18 cellular contexts compared by ENCODE assay signal in genomic region chr1:155900161-155900560, GRCh38. TPM values are rescaled to one million over a fixed set of nuclear protein-coding genes. Genes with fewer than 3 reads are reported as not detected.
DNase-seq lines count a peak whose midpoint lies in the region; ATAC-seq, FAIRE-seq and TF ChIP-seq lines count a peak whose summit lies in the region.
"Had no signal": no experiment of that assay in that cellular context is flagged by ENCODE, and none has a peak within 500 bp of the region (broad histone marks: within the 10 kb centered on the region; RNA-seq: fewer than 3 reads in every experiment).

No MANE protein-coding gene starts in this region.

- POLR2A ChIA-PET in K562 (lab: Yijun Ruan, JAX) = interaction anchor here (1.2 to 2.0 kb wide), 3 partner anchors 10 to 57 kb away, joined by 3 to 5 read pairs (median 5); no protein-coding TSS in a partner anchor

- H3K79me2 ChIP-seq in K562 (ENCODE audit: control insufficient read depth, insufficient read depth, low read length) (no peaks in the 10 kb centered on the region), osteoblast (ENCODE audit: insufficient read depth, low read length) (peaks cover 22% of the 10 kb centered on the region)

- H3K4me2 ChIP-seq in K562 (ENCODE audit: insufficient read depth, low read length) (no peak overlapping the region), osteoblast (ENCODE audit: insufficient read depth, low read length) (no peak overlapping the region)
- H3K4me2 ChIP-seq: BLaER1 had no signal

- H3K9me3 ChIP-seq in T-helper 17 cell (ENCODE audit: control insufficient read depth, low read length, poor library complexity, severe bottlenecking) = no peaks in the 10 kb centered on the region
- no peaks in the 10 kb centered on the region for H3K9me3 ChIP-seq in K562 (replicated peaks; ENCODE audit: control insufficient read depth, insufficient read depth, low read depth, low read length)
- no peaks in the 10 kb centered on the region for H3K9me3 ChIP-seq in osteoblast (ENCODE audit: low read depth, low read length)
- H3K9me3 ChIP-seq in esophagus squamous epithelium = no peaks in the 10 kb centered on the region
- H3K9me3 ChIP-seq: BLaER1 had no signal

- no peak for ATAC-seq in T-helper 17 cell
- peak; percentile 93 for ATAC-seq in K562
- ATAC-seq: HepG2 had no signal

- intact Hi-C loops in activated CD4-positive, alpha-beta T cell treated with anti-CD3 and anti-CD28 coated beads, Interleukin-2, amount 10 ng/mL, durations not matched to agents 24 days and 14 days (cut with micrococcal nuclease) = no loop called here
- intact Hi-C loops in K562 (cut with micrococcal nuclease) = no loop called here
- intact Hi-C loops in esophagus squamous epithelium (cut with DNase I) = no loop called here

- no peak overlapping the region for H2AFZ ChIP-seq in K562 (ENCODE audit: low read depth, low read length)
- H2AFZ ChIP-seq in osteoblast (ENCODE audit: low read length) = no peak overlapping the region

- TSS peak; percentile 27 for BruUV-seq in K562 (replicated peaks; lab: Mats Ljungman, UMichigan)

- TF ChIP-seq RAD21 in K562 (CRISPR knock-in tag; conservative IDR thresholded peaks at IDR 0.05 in 1 of 2, IDR thresholded peaks at IDR 0.05 in 1 of 2) = no peak

- CTCF ChIA-PET in K562 (lab: Yijun Ruan, JAX; ENCODE audit: low intra/inter-chr PET ratio) = no interaction called here

- H3K9ac ChIP-seq in K562 (ENCODE audit: insufficient read depth in 1 of 2, low read depth in 2 of 2, low read length in 2 of 2) = no peak overlapping the region
- H3K9ac ChIP-seq: BLaER1 had no signal

- TF ChIP-seq CTCF in K562 (IDR thresholded peaks at IDR 0.05 in 2 of 3, conservative IDR thresholded peaks at IDR 0.05 in 1 of 3; ENCODE audit: insufficient read depth in 2 of 3, low read depth in 1 of 3, low read length in 3 of 3) (no peak), osteoblast (IDR thresholded peaks at IDR 0.05; ENCODE audit: extremely low read depth, low read depth, low read length) (no peak), esophagus squamous epithelium (IDR thresholded peaks at IDR 0.05) (no peak)

- H3K27ac Mint-ChIP-seq in activated CD4-positive, alpha-beta T cell treated with anti-CD3 and anti-CD28 coated beads, Interleukin-2, amount 10 ng/mL, durations not matched to agents 24 days and 14 days = peak overlapping the region; percentile 1
- H3K27ac Mint-ChIP-seq in T-helper 17 cell = peak overlapping the region; percentile 34
- H3K27ac Mint-ChIP-seq: HFFc6 had no signal

- in situ Hi-C loops in K562 (cut with MboI) = no loop called here

- TF ChIP-seq POLR2A in K562 (conservative IDR thresholded peaks at IDR 0.05) (no peak), esophagus squamous epithelium (IDR thresholded peaks at IDR 0.05) (no peak)

- H3K4me3 ChIP-seq in K562 (no peak overlapping the region), osteoblast (ENCODE audit: insufficient read depth, low read length) (no peak overlapping the region), esophagus squamous epithelium (no peak overlapping the region)
- H3K4me3 ChIP-seq: BLaER1 had no signal

- peaks cover 2% of the 10 kb centered on the region for H3K4me1 Mint-ChIP-seq in activated CD4-positive, alpha-beta T cell treated with anti-CD3 and anti-CD28 coated beads, Interleukin-2, amount 10 ng/mL, durations not matched to agents 24 days and 14 days
- H3K4me1 Mint-ChIP-seq in T-helper 17 cell = peaks cover 6% of the 10 kb centered on the region

- no peaks in the 10 kb centered on the region for H3K9me3 Mint-ChIP-seq in activated CD4-positive, alpha-beta T cell treated with anti-CD3 and anti-CD28 coated beads, Interleukin-2, amount 10 ng/mL, durations not matched to agents 24 days and 14 days
- H3K9me3 Mint-ChIP-seq: CD8-positive, alpha-beta memory T cell; HFFc6 had no signal

- H3K27me3 ChIP-seq in K562 (ENCODE audit: control insufficient read depth in 2 of 2, insufficient read depth in 2 of 2, low read length in 2 of 2) (no peaks in the 10 kb centered on the region), osteoblast (ENCODE audit: insufficient read depth, low read length) (no peaks in the 10 kb centered on the region), esophagus squamous epithelium (no peaks in the 10 kb centered on the region)
- H3K27me3 ChIP-seq: BLaER1 had no signal

- H3K4me3 Mint-ChIP-seq in activated CD4-positive, alpha-beta T cell treated with anti-CD3 and anti-CD28 coated beads, Interleukin-2, amount 10 ng/mL, durations not matched to agents 24 days and 14 days = no peak overlapping the region
- no peak overlapping the region for H3K4me3 Mint-ChIP-seq in T-helper 17 cell
- H3K4me3 Mint-ChIP-seq: CD8-positive, alpha-beta memory T cell; HFFc6 had no signal

- DNase-seq in activated CD4-positive, alpha-beta T cell treated with anti-CD3 and anti-CD28 coated beads, Interleukin-2, amount 10 ng/mL, durations not matched to agents 24 days and 14 days = no peak
- no peak for DNase-seq in activated CD4-positive, alpha-beta T cell treated with anti-CD3 and anti-CD28 coated beads for 1 hour
- DNase-seq in T-helper 17 cell = no peak
- DNase-seq in K562 (ENCODE audit: extremely low read depth in 1 of 4, low spot score in 3 of 4) = peak in 3 of 4 experiments; percentile 35 to 74 (median 61)
- DNase-seq in osteoblast (ENCODE audit: insufficient read length, low spot score, missing footprints) = peak; percentile 13
- DNase-seq in NCI-H187 (lab: John Stamatoyannopoulos, UW) = no peak
- no peak for DNase-seq in esophagus squamous epithelium (lab: John Stamatoyannopoulos, UW)
- DNase-seq: AML-193; CD8-positive, alpha-beta memory T cell; DMS 273 treated with DMSO at 0.1 percent for 48 hours; HCEC 1CT; HFFc6 had no signal

- WGBS in K562 (ENCODE audit: insufficient coverage, low coverage, missing lambda C conversion rate) = 21% methylated on average over 4 of the region's 4 CpGs
- 85 to 95% methylated on average over 4 of the region's 4 CpGs for WGBS in esophagus squamous epithelium, 2 donors

- H3K27ac ChIP-seq in K562 (ENCODE audit: extremely low read depth, low read depth, low read length) (peak overlapping the region; percentile 28; the same call in 1 of the 3 replicates), osteoblast (ENCODE audit: low read depth, low read length) (no peak overlapping the region), esophagus squamous epithelium (no peak overlapping the region)
- H3K27ac ChIP-seq: 22Rv1, BLaER1 had no signal

- no peaks in the 10 kb centered on the region for H3K27me3 Mint-ChIP-seq in activated CD4-positive, alpha-beta T cell treated with anti-CD3 and anti-CD28 coated beads, Interleukin-2, amount 10 ng/mL, durations not matched to agents 24 days and 14 days
- H3K27me3 Mint-ChIP-seq in T-helper 17 cell = no peaks in the 10 kb centered on the region
- H3K27me3 Mint-ChIP-seq: CD8-positive, alpha-beta memory T cell had no signal

- H3K4me1 ChIP-seq in K562 (replicated peaks in 1 of 2; ENCODE audit: control insufficient read depth in 2 of 2, insufficient read depth in 2 of 2, low read length in 2 of 2) (peaks cover 3 to 13% of the 10 kb centered on the region in 2 experiments; a peak in 3 of 5 replicates), osteoblast (ENCODE audit: insufficient read depth, low read length) (no peaks in the 10 kb centered on the region), esophagus squamous epithelium (no peaks in the 10 kb centered on the region)
- H3K4me1 ChIP-seq: BLaER1 had no signal

- TF ChIP-seq EP300 in K562 (IDR thresholded peaks at IDR 0.05; ENCODE audit: low read length) = peak; percentile 70; the same call in 1 of the 2 replicates

- H4K20me1 ChIP-seq in K562 (replicated peaks; ENCODE audit: control insufficient read depth, insufficient read depth, low read length) = no peaks in the 10 kb centered on the region
- H4K20me1 ChIP-seq in osteoblast (ENCODE audit: insufficient read depth, low read length) = no peaks in the 10 kb centered on the region

- peak; percentile 82 for FAIRE-seq in K562 (lab: Jason Lieb, UNC)
- FAIRE-seq: HepG2, HTR-8/SVneo had no signal

- H3K36me3 ChIP-seq in K562 (ENCODE audit: control insufficient read depth, insufficient read depth, low read length) (peaks cover 75% of the 10 kb centered on the region), osteoblast (ENCODE audit: insufficient read depth, low read length) (peaks cover 69% of the 10 kb centered on the region), esophagus squamous epithelium (peaks cover 35 to 100% (median 62%) of the 10 kb centered on the region in 3 donors)

- no peaks in the 10 kb centered on the region for H3K9me1 ChIP-seq in K562 (ENCODE audit: control insufficient read depth, insufficient read depth, low read length)

- H3K36me3 Mint-ChIP-seq in activated CD4-positive, alpha-beta T cell treated with anti-CD3 and anti-CD28 coated beads, Interleukin-2, amount 10 ng/mL, durations not matched to agents 24 days and 14 days (ENCODE audit: low read depth) = peaks cover 47% of the 10 kb centered on the region
- H3K36me3 Mint-ChIP-seq in T-helper 17 cell (ENCODE audit: low read depth) = peaks cover 3% of the 10 kb centered on the region

RNA-seq across cellular contexts. Expression of gene RIT1, which starts 11.0 kb away (rescaled TPM):
- total RNA-seq in activated CD4-positive, alpha-beta T cell treated with anti-CD3 and anti-CD28 coated beads, Interleukin-2, amount 10 ng/mL, durations not matched to agents 24 days and 14 days = 17.9 and 21.7 TPM in 2 replicates
- 10 to 100 TPM; 47.8 to 64.6 TPM for total RNA-seq in T-helper 17 cell
- total RNA-seq in K562 (2011; cell fraction: chromatin; rRNA removed; ENCODE audit: low replicate concordance) = 32.5 and 66.4 TPM in 2 replicates
- 13.3 and 18.2 TPM in 2 replicates for total RNA-seq in K562 (2011; cell fraction: nucleolus; rRNA removed)
- 42.4 and 55.2 TPM in 2 replicates for total RNA-seq in K562 (2011; cell fraction: nucleoplasm; rRNA removed)
- total RNA-seq in K562 (2014; rRNA removed) = 13.5 and 15.8 TPM in 2 replicates
- 24.9 and 28.8 TPM in 2 replicates for total RNA-seq in K562 (2014; rRNA removed; fragmentation: Illumina TruSeq; extraction: Trizol)
- 18.7 and 20.0 TPM in 2 replicates for total RNA-seq in K562 (2015; rRNA removed; fragmentation: Illumina TruSeq; extraction: Trizol)
- total RNA-seq in K562 (2021) = 22.9 and 23.1 TPM in 2 replicates
- 41.7 and 57.6 TPM in 2 replicates for polyA plus RNA-seq in K562 (2011; rRNA removed)
- polyA plus RNA-seq in K562 (2011; cell fraction: cytosol; rRNA removed) = 28.1 and 47.4 TPM in 2 replicates
- polyA plus RNA-seq in K562 (2011; cell fraction: nucleus; rRNA removed) = 18.1 and 27.5 TPM in 2 replicates
- 18.3 and 23.8 TPM in 2 replicates for polyA plus RNA-seq in K562 (2012)
- 20.8 and 21.2 TPM in 2 replicates for polyA plus RNA-seq in K562 (2014; fragmentation: Illumina TruSeq; extraction: Trizol)
- 10 to 100 TPM; 53.7 to 57.1 TPM for polyA plus RNA-seq in K562 (2014; fragmentation: Nextera tagmentation; extraction: Ambion mirVana)
- polyA plus RNA-seq in K562 (2014; rRNA removed) = 19.3 and 20.4 TPM in 2 replicates
- 56.7 and 64.0 TPM in 2 replicates for polyA minus RNA-seq in K562 (2011; rRNA and poly(A)+ RNA removed)
- polyA minus RNA-seq in K562 (2011; cell fraction: cytosol; rRNA and poly(A)+ RNA removed) = 13.1 and 20.2 TPM in 2 replicates
- 6.7 and 13.2 TPM in 2 replicates for polyA minus RNA-seq in K562 (2011; cell fraction: nucleus; rRNA and poly(A)+ RNA removed)
- total RNA-seq in osteoblast = 36.9 and 39.5 TPM in 2 replicates
- 10 to 100 TPM; 35.3 to 55.4 (median 42.6) TPM for total RNA-seq in esophagus squamous epithelium

RNA-seq across cellular contexts. Expression of gene KHDC4, which starts 34.1 kb away (rescaled TPM):
- total RNA-seq in activated CD4-positive, alpha-beta T cell treated with anti-CD3 and anti-CD28 coated beads, Interleukin-2, amount 10 ng/mL, durations not matched to agents 24 days and 14 days = 82.9 and 92.2 TPM in 2 replicates
- total RNA-seq in T-helper 17 cell = 10 to 100 TPM; 59.9 to 63.1 TPM
- total RNA-seq in K562 (2011; cell fraction: chromatin; rRNA removed; ENCODE audit: low replicate concordance) = 514 and 559 TPM in 2 replicates
- 287 and 289 TPM in 2 replicates for total RNA-seq in K562 (2011; cell fraction: nucleolus; rRNA removed)
- 287 and 343 TPM in 2 replicates for total RNA-seq in K562 (2011; cell fraction: nucleoplasm; rRNA removed)
- total RNA-seq in K562 (2014; rRNA removed) = 65.6 and 72.9 TPM in 2 replicates
- 65.2 and 75.1 TPM in 2 replicates for total RNA-seq in K562 (2014; rRNA removed; fragmentation: Illumina TruSeq; extraction: Trizol)
- total RNA-seq in K562 (2015; rRNA removed; fragmentation: Illumina TruSeq; extraction: Trizol) = 75.3 and 77.3 TPM in 2 replicates
- 62.9 and 64.9 TPM in 2 replicates for total RNA-seq in K562 (2021)
- polyA plus RNA-seq in K562 (2011; rRNA removed) = 185 and 202 TPM in 2 replicates
- polyA plus RNA-seq in K562 (2011; cell fraction: cytosol; rRNA removed) = 110 and 164 TPM in 2 replicates
- 419 and 448 TPM in 2 replicates for polyA plus RNA-seq in K562 (2011; cell fraction: nucleus; rRNA removed)
- 38.0 and 62.2 TPM in 2 replicates for polyA plus RNA-seq in K562 (2012)
- 61.5 and 78.8 TPM in 2 replicates for polyA plus RNA-seq in K562 (2014; fragmentation: Illumina TruSeq; extraction: Trizol)
- polyA plus RNA-seq in K562 (2014; fragmentation: Nextera tagmentation; extraction: Ambion mirVana) = 10 to 100 TPM; 12.1 to 14.4 TPM
- 127 and 132 TPM in 2 replicates for polyA plus RNA-seq in K562 (2014; rRNA removed)
- 193 and 248 TPM in 2 replicates for polyA minus RNA-seq in K562 (2011; rRNA and poly(A)+ RNA removed)
- 69.5 and 86.4 TPM in 2 replicates for polyA minus RNA-seq in K562 (2011; cell fraction: cytosol; rRNA and poly(A)+ RNA removed)
- polyA minus RNA-seq in K562 (2011; cell fraction: nucleus; rRNA and poly(A)+ RNA removed) = 101 and 173 TPM in 2 replicates
- 32.7 and 37.3 TPM in 2 replicates for total RNA-seq in osteoblast
- 10 to 100 TPM; 12.4 to 48.1 (median 33.9) TPM for total RNA-seq in esophagus squamous epithelium

RNA-seq across cellular contexts. Expression of gene SYT11, which starts 40.8 kb away (rescaled TPM):
- total RNA-seq in activated CD4-positive, alpha-beta T cell treated with anti-CD3 and anti-CD28 coated beads, Interleukin-2, amount 10 ng/mL, durations not matched to agents 24 days and 14 days = 17.8 and 18.5 TPM in 2 replicates
- 10 to 100 TPM; 27.0 to 30.2 TPM for total RNA-seq in T-helper 17 cell
- total RNA-seq in K562 (2011; cell fraction: chromatin; rRNA removed; ENCODE audit: low replicate concordance) = 0.25 and 0.39 TPM in 2 replicates
- 0.39 and 0.67 TPM in 2 replicates for total RNA-seq in K562 (2011; cell fraction: nucleolus; rRNA removed)
- 0.81 and 0.84 TPM in 2 replicates for total RNA-seq in K562 (2011; cell fraction: nucleoplasm; rRNA removed)
- total RNA-seq in K562 (2014; rRNA removed) = 0.05 and 0.12 TPM in 2 replicates
- 0.07 and 0.13 TPM in 2 replicates for total RNA-seq in K562 (2014; rRNA removed; fragmentation: Illumina TruSeq; extraction: Trizol)
- total RNA-seq in K562 (2015; rRNA removed; fragmentation: Illumina TruSeq; extraction: Trizol) = 0.11 TPM in 2 replicates
- total RNA-seq in K562 (2021) = 0.18 and 0.20 TPM in 2 replicates
- polyA plus RNA-seq in K562 (2011; rRNA removed) = 0.17 and 0.26 TPM in 2 replicates
- 0.16 and 0.24 TPM in 2 replicates for polyA plus RNA-seq in K562 (2011; cell fraction: cytosol; rRNA removed)
- 0.09 and 0.13 TPM in 2 replicates for polyA plus RNA-seq in K562 (2011; cell fraction: nucleus; rRNA removed)
- 0.07 and 0.17 TPM in 2 replicates for polyA plus RNA-seq in K562 (2012)
- 0.13 and 0.19 TPM in 2 replicates for polyA plus RNA-seq in K562 (2014; fragmentation: Illumina TruSeq; extraction: Trizol)
- under 1 TPM; 0.08 to 0.11 TPM for polyA plus RNA-seq in K562 (2014; fragmentation: Nextera tagmentation; extraction: Ambion mirVana)
- 0.05 and 0.11 TPM in 2 replicates for polyA plus RNA-seq in K562 (2014; rRNA removed)
- 0.25 and 0.36 TPM in 2 replicates for polyA minus RNA-seq in K562 (2011; rRNA and poly(A)+ RNA removed)
- polyA minus RNA-seq in K562 (2011; cell fraction: cytosol; rRNA and poly(A)+ RNA removed) = not detected in 2 replicates
- 0.11 TPM in 1 of 2 replicates, not detected in the other for polyA minus RNA-seq in K562 (2011; cell fraction: nucleus; rRNA and poly(A)+ RNA removed)
- 33.3 and 34.5 TPM in 2 replicates for total RNA-seq in osteoblast
- 1 to 10 TPM in 3 of 4 donors, under 1 TPM in 1; 0.87 to 5.3 (median 2.7) TPM for total RNA-seq in esophagus squamous epithelium

RNA-seq across cellular contexts. Expression of gene RXFP4, which starts 41.3 kb away (rescaled TPM):
- not detected in 2 replicates for total RNA-seq in activated CD4-positive, alpha-beta T cell treated with anti-CD3 and anti-CD28 coated beads, Interleukin-2, amount 10 ng/mL, durations not matched to agents 24 days and 14 days
- total RNA-seq in T-helper 17 cell (not detected), K562 (2014; rRNA removed) (0.64 TPM in 1 of 2 replicates, not detected in the other), K562 (2014; rRNA removed; fragmentation: Illumina TruSeq; extraction: Trizol) (not detected in 2 replicates), K562 (2015; rRNA removed; fragmentation: Illumina TruSeq; extraction: Trizol) (not detected in 2 replicates), K562 (2021) (not detected in 2 replicates), osteoblast (not detected in 2 replicates), esophagus squamous epithelium (not detected)
- 0.42 TPM in 1 of 2 replicates, not detected in the other for total RNA-seq in K562 (2011; cell fraction: chromatin; rRNA removed; ENCODE audit: low replicate concordance)
- total RNA-seq in K562 (2011; cell fraction: nucleolus; rRNA removed) = not detected in 2 replicates
- total RNA-seq in K562 (2011; cell fraction: nucleoplasm; rRNA removed) = 0.29 TPM in 1 of 2 replicates, not detected in the other
- polyA plus RNA-seq in K562 (2011; rRNA removed) (not detected in 2 replicates), K562 (2014; fragmentation: Illumina TruSeq; extraction: Trizol) (not detected in 2 replicates), K562 (2014; fragmentation: Nextera tagmentation; extraction: Ambion mirVana) (not detected), K562 (2014; rRNA removed) (not detected in 2 replicates)
- not detected in 2 replicates for polyA plus RNA-seq in K562 (2011; cell fraction: cytosol; rRNA removed)
- polyA plus RNA-seq in K562 (2011; cell fraction: nucleus; rRNA removed) = not detected in 2 replicates
- polyA plus RNA-seq in K562 (2012) = not detected in 2 replicates
- polyA minus RNA-seq in K562 (2011; rRNA and poly(A)+ RNA removed) = not detected in 2 replicates
- not detected in 2 replicates for polyA minus RNA-seq in K562 (2011; cell fraction: cytosol; rRNA and poly(A)+ RNA removed)
- polyA minus RNA-seq in K562 (2011; cell fraction: nucleus; rRNA and poly(A)+ RNA removed) = not detected in 2 replicates
- total RNA-seq: CD8-positive, alpha-beta memory T cell; Daoy; H4; HFFc6 had no signal

RNA-seq across cellular contexts. Expression of gene GON4L, which starts 43.1 kb away (rescaled TPM):
- total RNA-seq in activated CD4-positive, alpha-beta T cell treated with anti-CD3 and anti-CD28 coated beads, Interleukin-2, amount 10 ng/mL, durations not matched to agents 24 days and 14 days = 63.2 and 64.0 TPM in 2 replicates
- 10 to 100 TPM; 88.4 to 93.9 TPM for total RNA-seq in T-helper 17 cell
- total RNA-seq in K562 (2011; cell fraction: chromatin; rRNA removed; ENCODE audit: low replicate concordance) = 217 and 320 TPM in 2 replicates
- 111 and 118 TPM in 2 replicates for total RNA-seq in K562 (2011; cell fraction: nucleolus; rRNA removed)
- 136 and 172 TPM in 2 replicates for total RNA-seq in K562 (2011; cell fraction: nucleoplasm; rRNA removed)
- total RNA-seq in K562 (2014; rRNA removed) = 29.0 and 30.0 TPM in 2 replicates
- 35.5 and 40.1 TPM in 2 replicates for total RNA-seq in K562 (2014; rRNA removed; fragmentation: Illumina TruSeq; extraction: Trizol)
- 33.6 and 34.3 TPM in 2 replicates for total RNA-seq in K562 (2015; rRNA removed; fragmentation: Illumina TruSeq; extraction: Trizol)
- total RNA-seq in K562 (2021) = 42.6 and 47.4 TPM in 2 replicates
- 32.4 and 40.4 TPM in 2 replicates for polyA plus RNA-seq in K562 (2011; rRNA removed)
- 21.5 and 30.7 TPM in 2 replicates for polyA plus RNA-seq in K562 (2011; cell fraction: cytosol; rRNA removed)
- polyA plus RNA-seq in K562 (2011; cell fraction: nucleus; rRNA removed) = 98.2 and 114 TPM in 2 replicates
- polyA plus RNA-seq in K562 (2012) = 27.5 and 34.2 TPM in 2 replicates
- 35.1 and 37.4 TPM in 2 replicates for polyA plus RNA-seq in K562 (2014; fragmentation: Illumina TruSeq; extraction: Trizol)
- polyA plus RNA-seq in K562 (2014; fragmentation: Nextera tagmentation; extraction: Ambion mirVana) = 10 to 100 TPM; 20.2 to 38.9 TPM
- 32.1 and 33.0 TPM in 2 replicates for polyA plus RNA-seq in K562 (2014; rRNA removed)
- polyA minus RNA-seq in K562 (2011; rRNA and poly(A)+ RNA removed) = 69.6 and 96.4 TPM in 2 replicates
- 19.7 and 23.2 TPM in 2 replicates for polyA minus RNA-seq in K562 (2011; cell fraction: cytosol; rRNA and poly(A)+ RNA removed)
- polyA minus RNA-seq in K562 (2011; cell fraction: nucleus; rRNA and poly(A)+ RNA removed) = 38.9 and 68.0 TPM in 2 replicates
- 39.4 and 44.2 TPM in 2 replicates for total RNA-seq in osteoblast
- total RNA-seq in esophagus squamous epithelium = 10 to 100 TPM; 12.2 to 32.8 (median 18.7) TPM

Comparison
In these comparisons a context has a peak if more than half of its experiments do, and no peak if none do; other contexts are left out.
1. DNase-seq: peak in K562 (3 of 4) and osteoblast (single experiment); none in activated CD4-positive, alpha-beta T cell treated with anti-CD3 and anti-CD28 coated beads, Interleukin-2, amount 10 ng/mL, durations not matched to agents 24 days and 14 days (single experiment), activated CD4-positive, alpha-beta T cell treated with anti-CD3 and anti-CD28 coated beads for 1 hour (single experiment), T-helper 17 cell (0 of 3), NCI-H187 (0 of 2) and esophagus squamous epithelium (single experiment).